In genomic region chr1:225700164-225700740, GRCh38 we compare ENCODE assay signal across 1 cellular context.
TF ChIP-seq lines count a peak whose summit lies in the region.

No MANE protein-coding gene starts in this region.

TF ChIP-seq in HCT116, 20 proteins besides CTCF, POLR2A, EP300 and RAD21 (continued from another document):
- TF ChIP-seq CEBPB (IDR thresholded peaks at IDR 0.05; ENCODE audit: low read depth) (peak; percentile 96), TCF7L2 (IDR thresholded peaks at IDR 0.05; ENCODE audit: borderline replicate concordance, extremely low read depth, insufficient read depth, insufficient read length) (peak; percentile 68)
